1 cellular context compared by ENCODE assay signal in the genomic region with DNA sequence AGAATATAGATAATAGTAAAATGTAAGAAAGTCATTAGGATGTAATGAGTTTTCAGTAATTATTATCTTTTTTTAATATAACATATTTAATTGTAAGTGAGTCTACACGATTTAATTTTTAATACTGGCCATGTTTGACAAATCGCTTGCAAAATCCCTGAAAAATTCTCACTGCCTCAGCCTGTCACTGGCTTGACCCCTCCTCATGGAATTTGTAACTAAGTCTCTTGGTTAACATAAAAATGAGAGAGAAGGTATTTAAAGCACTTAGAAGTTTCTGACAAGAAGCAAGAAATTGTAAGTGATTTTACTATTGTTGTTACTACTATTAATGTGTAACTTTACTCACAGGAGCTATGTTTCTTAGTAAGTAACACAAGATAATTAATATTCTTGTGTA.
TF ChIP-seq lines count a peak whose summit lies in the region.

No MANE protein-coding gene starts in this region.

TF ChIP-seq in H1, 55 proteins besides CTCF, POLR2A, EP300 and RAD21:
- TF ChIP-seq, protein P1, sequence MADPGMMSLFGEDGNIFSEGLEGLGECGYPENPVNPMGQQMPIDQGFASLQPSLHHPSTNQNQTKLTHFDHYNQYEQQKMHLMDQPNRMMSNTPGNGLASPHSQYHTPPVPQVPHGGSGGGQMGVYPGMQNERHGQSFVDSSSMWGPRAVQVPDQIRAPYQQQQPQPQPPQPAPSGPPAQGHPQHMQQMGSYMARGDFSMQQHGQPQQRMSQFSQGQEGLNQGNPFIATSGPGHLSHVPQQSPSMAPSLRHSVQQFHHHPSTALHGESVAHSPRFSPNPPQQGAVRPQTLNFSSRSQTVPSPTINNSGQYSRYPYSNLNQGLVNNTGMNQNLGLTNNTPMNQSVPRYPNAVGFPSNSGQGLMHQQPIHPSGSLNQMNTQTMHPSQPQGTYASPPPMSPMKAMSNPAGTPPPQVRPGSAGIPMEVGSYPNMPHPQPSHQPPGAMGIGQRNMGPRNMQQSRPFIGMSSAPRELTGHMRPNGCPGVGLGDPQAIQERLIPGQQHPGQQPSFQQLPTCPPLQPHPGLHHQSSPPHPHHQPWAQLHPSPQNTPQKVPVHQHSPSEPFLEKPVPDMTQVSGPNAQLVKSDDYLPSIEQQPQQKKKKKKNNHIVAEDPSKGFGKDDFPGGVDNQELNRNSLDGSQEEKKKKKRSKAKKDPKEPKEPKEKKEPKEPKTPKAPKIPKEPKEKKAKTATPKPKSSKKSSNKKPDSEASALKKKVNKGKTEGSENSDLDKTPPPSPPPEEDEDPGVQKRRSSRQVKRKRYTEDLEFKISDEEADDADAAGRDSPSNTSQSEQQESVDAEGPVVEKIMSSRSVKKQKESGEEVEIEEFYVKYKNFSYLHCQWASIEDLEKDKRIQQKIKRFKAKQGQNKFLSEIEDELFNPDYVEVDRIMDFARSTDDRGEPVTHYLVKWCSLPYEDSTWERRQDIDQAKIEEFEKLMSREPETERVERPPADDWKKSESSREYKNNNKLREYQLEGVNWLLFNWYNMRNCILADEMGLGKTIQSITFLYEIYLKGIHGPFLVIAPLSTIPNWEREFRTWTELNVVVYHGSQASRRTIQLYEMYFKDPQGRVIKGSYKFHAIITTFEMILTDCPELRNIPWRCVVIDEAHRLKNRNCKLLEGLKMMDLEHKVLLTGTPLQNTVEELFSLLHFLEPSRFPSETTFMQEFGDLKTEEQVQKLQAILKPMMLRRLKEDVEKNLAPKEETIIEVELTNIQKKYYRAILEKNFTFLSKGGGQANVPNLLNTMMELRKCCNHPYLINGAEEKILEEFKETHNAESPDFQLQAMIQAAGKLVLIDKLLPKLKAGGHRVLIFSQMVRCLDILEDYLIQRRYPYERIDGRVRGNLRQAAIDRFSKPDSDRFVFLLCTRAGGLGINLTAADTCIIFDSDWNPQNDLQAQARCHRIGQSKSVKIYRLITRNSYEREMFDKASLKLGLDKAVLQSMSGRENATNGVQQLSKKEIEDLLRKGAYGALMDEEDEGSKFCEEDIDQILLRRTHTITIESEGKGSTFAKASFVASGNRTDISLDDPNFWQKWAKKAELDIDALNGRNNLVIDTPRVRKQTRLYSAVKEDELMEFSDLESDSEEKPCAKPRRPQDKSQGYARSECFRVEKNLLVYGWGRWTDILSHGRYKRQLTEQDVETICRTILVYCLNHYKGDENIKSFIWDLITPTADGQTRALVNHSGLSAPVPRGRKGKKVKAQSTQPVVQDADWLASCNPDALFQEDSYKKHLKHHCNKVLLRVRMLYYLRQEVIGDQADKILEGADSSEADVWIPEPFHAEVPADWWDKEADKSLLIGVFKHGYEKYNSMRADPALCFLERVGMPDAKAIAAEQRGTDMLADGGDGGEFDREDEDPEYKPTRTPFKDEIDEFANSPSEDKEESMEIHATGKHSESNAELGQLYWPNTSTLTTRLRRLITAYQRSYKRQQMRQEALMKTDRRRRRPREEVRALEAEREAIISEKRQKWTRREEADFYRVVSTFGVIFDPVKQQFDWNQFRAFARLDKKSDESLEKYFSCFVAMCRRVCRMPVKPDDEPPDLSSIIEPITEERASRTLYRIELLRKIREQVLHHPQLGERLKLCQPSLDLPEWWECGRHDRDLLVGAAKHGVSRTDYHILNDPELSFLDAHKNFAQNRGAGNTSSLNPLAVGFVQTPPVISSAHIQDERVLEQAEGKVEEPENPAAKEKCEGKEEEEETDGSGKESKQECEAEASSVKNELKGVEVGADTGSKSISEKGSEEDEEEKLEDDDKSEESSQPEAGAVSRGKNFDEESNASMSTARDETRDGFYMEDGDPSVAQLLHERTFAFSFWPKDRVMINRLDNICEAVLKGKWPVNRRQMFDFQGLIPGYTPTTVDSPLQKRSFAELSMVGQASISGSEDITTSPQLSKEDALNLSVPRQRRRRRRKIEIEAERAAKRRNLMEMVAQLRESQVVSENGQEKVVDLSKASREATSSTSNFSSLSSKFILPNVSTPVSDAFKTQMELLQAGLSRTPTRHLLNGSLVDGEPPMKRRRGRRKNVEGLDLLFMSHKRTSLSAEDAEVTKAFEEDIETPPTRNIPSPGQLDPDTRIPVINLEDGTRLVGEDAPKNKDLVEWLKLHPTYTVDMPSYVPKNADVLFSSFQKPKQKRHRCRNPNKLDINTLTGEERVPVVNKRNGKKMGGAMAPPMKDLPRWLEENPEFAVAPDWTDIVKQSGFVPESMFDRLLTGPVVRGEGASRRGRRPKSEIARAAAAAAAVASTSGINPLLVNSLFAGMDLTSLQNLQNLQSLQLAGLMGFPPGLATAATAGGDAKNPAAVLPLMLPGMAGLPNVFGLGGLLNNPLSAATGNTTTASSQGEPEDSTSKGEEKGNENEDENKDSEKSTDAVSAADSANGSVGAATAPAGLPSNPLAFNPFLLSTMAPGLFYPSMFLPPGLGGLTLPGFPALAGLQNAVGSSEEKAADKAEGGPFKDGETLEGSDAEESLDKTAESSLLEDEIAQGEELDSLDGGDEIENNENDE (IDR thresholded peaks at IDR 0.05; ENCODE audit: insufficient replicate concordance, low read length), result peak; percentile 42
- TF ChIP-seq SP2 (IDR thresholded peaks at IDR 0.05; ENCODE audit: low read length) (no peak), TEAD4 (IDR thresholded peaks at IDR 0.05; ENCODE audit: low read depth, low read length) (peak; percentile 80), POLR2AphosphoS5 (IDR thresholded peaks at IDR 0.05; ENCODE audit: low read depth, low read length) (no peak)
TF ChIP-seq in H1: peak in this region for 2.
